Comparison of ENCODE assay signal across 8 cellular contexts in genomic region chr22:18110194-18110943, GRCh38. TPM values are rescaled to one million over a fixed set of nuclear protein-coding genes. Genes with fewer than 3 reads are reported as not detected.
DNase-seq lines count a peak whose midpoint lies in the region; ATAC-seq, FAIRE-seq and TF ChIP-seq lines count a peak whose summit lies in the region.

Gene TUBA8 (plus strand): TSS chr22:18110809. CDS start chr22:18110866, 57 bp downstream.

- peaks cover 25% of the 10 kb centered on the region for H3K4me1 Mint-ChIP-seq in activated naive CD4-positive, alpha-beta T cell treated with anti-CD3 and anti-CD28 coated beads, Interleukin-2, amount 50 U/mL, for 24 hours

- peak within 1 kb of the TSS; percentile 69 for H3K4me3 Mint-ChIP-seq in activated naive CD4-positive, alpha-beta T cell treated with anti-CD3 and anti-CD28 coated beads, Interleukin-2, amount 50 U/mL, for 24 hours

- peaks cover 6% of the 10 kb centered on the region for H3K9me3 Mint-ChIP-seq in activated naive CD4-positive, alpha-beta T cell treated with anti-CD3 and anti-CD28 coated beads, Interleukin-2, amount 50 U/mL, for 24 hours

- peak within 1 kb of the TSS; percentile 6 for H3K27ac Mint-ChIP-seq in activated naive CD4-positive, alpha-beta T cell treated with anti-CD3 and anti-CD28 coated beads, Interleukin-2, amount 50 U/mL, for 24 hours

- H3K4me1 ChIP-seq in BE2C (no peaks in the 10 kb centered on the region), cardiac muscle cell (ENCODE audit: low read depth) (no peaks in the 10 kb centered on the region), pancreas (no peaks in the 10 kb centered on the region)

- ATAC-seq in GM21515 (IDR thresholded peaks at IDR 0.05; ENCODE audit: unreplicated experiment) (peak; percentile 55), pancreas (peak; percentile 79 to 86 (median 86))

- TF ChIP-seq CTCF in BE2C (IDR thresholded peaks at IDR 0.05; ENCODE audit: low read depth, low read length) (no peak), cardiac muscle cell (IDR thresholded peaks at IDR 0.05; ENCODE audit: low read depth, low read length) (no peak), pancreas (IDR thresholded peaks at IDR 0.05) (no peak)

- H3K27me3 ChIP-seq in BE2C = peaks cover 28% of the 10 kb centered on the region
- H3K27me3 ChIP-seq in cardiac muscle cell = peaks cover 34% of the 10 kb centered on the region
- H3K27me3 ChIP-seq in pancreas = no peaks in the 10 kb centered on the region

- H3K9me3 ChIP-seq in BE2C = no peaks in the 10 kb centered on the region
- no peaks in the 10 kb centered on the region for H3K9me3 ChIP-seq in cardiac muscle cell (ENCODE audit: low read depth)
- no peaks in the 10 kb centered on the region for H3K9me3 ChIP-seq in pancreas

- intact Hi-C loops in pancreas (cut with DNase I) = no loop called here

- DNase-seq in BE2C (peak; percentile 40), NCI-H510A treated with DMSO at 0.1 percent for 48 hours (lab: John Stamatoyannopoulos, UW) (peak; percentile 29), cardiac muscle cell (ENCODE audit: low read depth in 1 of 2, low spot score in 1 of 2) (peak; percentile 36 to 66), pancreas (peak; percentile 48 to 83 (median 58)), SIG-M5 (lab: John Stamatoyannopoulos, UW) (no peak)
- no peak for DNase-seq in effector CD8-positive, alpha-beta T cell (lab: John Stamatoyannopoulos, UW)

- no peak within 1 kb of the TSS for H3K27ac ChIP-seq in cardiac muscle cell
- peak within 1 kb of the TSS in 1 of 4 donors; percentile 27 for H3K27ac ChIP-seq in pancreas

- H3K36me3 Mint-ChIP-seq in activated naive CD4-positive, alpha-beta T cell treated with anti-CD3 and anti-CD28 coated beads, Interleukin-2, amount 50 U/mL, for 24 hours = peaks cover 9% of the 10 kb centered on the region

- H3K36me3 ChIP-seq in BE2C (no peaks in the 10 kb centered on the region), cardiac muscle cell (no peaks in the 10 kb centered on the region), pancreas (no peaks in the 10 kb centered on the region)

- peaks cover 14% of the 10 kb centered on the region for H3K27me3 Mint-ChIP-seq in activated naive CD4-positive, alpha-beta T cell treated with anti-CD3 and anti-CD28 coated beads, Interleukin-2, amount 50 U/mL, for 24 hours

- FAIRE-seq in pancreas (lab: Jason Lieb, UNC) = no peak

- 0 to 1% methylated on average over 44 to 70 of the region's 70 CpGs for WGBS in pancreas, 2 donors

- peak within 1 kb of the TSS; percentile 20 for H3K4me3 ChIP-seq in BE2C (ENCODE audit: low read depth, low read length)
- peak within 1 kb of the TSS; percentile 33 for H3K4me3 ChIP-seq in cardiac muscle cell
- H3K4me3 ChIP-seq in pancreas = peak within 1 kb of the TSS; percentile 35 to 65 (median 44)

RNA-seq across cellular contexts. Expression of gene TUBA8, which starts in this region (rescaled TPM):
- 1.9 TPM for polyA plus RNA-seq in BE2C (2012; ENCODE audit: insufficient read depth, insufficient read length, low read depth)
- total RNA-seq in cardiac muscle cell (1.1 TPM in 2 replicates), pancreas (1 to 10 TPM; 1.5 to 2.8 (median 1.8) TPM)
- polyA plus RNA-seq in cardiac muscle cell (0.87 and 1.4 TPM in 2 replicates), pancreas (1 to 10 TPM; 3.5 to 5.4 TPM)

Comparison
In these comparisons a context has a peak if more than half of its experiments do, and no peak if none do; other contexts are left out.
1. DNase-seq: peak in BE2C (single experiment), NCI-H510A treated with DMSO at 0.1 percent for 48 hours (single experiment), cardiac muscle cell (2 of 2) and pancreas (6 of 6); none in effector CD8-positive, alpha-beta T cell (single experiment) and SIG-M5 (single experiment).
2. Peak in every context shown above with its lines, with median percentiles within 50 percentile points of each other: H3K4me3 ChIP-seq.